22 cellular contexts compared by ENCODE assay signal in genomic region chr6:168156742-168157265, GRCh38.
DNase-seq lines count a peak whose midpoint lies in the region; ATAC-seq and TF ChIP-seq lines count a peak whose summit lies in the region.
"Had no signal": no experiment of that assay in that cellular context is flagged by ENCODE, and none has a peak within 500 bp of the region (broad histone marks: within the 10 kb centered on the region; RNA-seq: fewer than 3 reads in every experiment).

No MANE protein-coding gene starts in this region.

- H3K79me1 ChIP-seq in mesenchymal stem cell (replicated peaks; ENCODE audit: low read length, poor library complexity, severe bottlenecking), result no peaks in the 10 kb centered on the region

- H3K36me3 ChIP-seq in mesenchymal stem cell (ENCODE audit: control insufficient read depth in 1 of 2, insufficient read depth in 2 of 2, low read depth in 1 of 2, low read length in 2 of 2), result no peaks in the 10 kb centered on the region
- H3K36me3 ChIP-seq in smooth muscle cell (ENCODE audit: low read depth), result no peaks in the 10 kb centered on the region
- H3K36me3 ChIP-seq: BE2C, gastrocnemius medialis, right lobe of liver, SJCRH30 had no signal

- peak overlapping the region; percentile 87 to 98 for H3K18ac ChIP-seq in mesenchymal stem cell (ENCODE audit: low read depth in 1 of 2, low read length in 2 of 2)

- H3K27ac Mint-ChIP-seq in HFFc6 (peak overlapping the region; percentile 70; the same call in 1 of the 2 replicates), brain (peak overlapping the region in 3 of 5 experiments; percentile 90 to 96 (median 94))
- no peak overlapping the region for H3K27ac Mint-ChIP-seq in activated CD4-positive, alpha-beta T cell treated with anti-CD3 and anti-CD28 coated beads, Interleukin-2, amount 10 ng/mL, durations not matched to agents 7 days and 5 days
- H3K27ac Mint-ChIP-seq: activated naive CD8-positive, alpha-beta T cell; T-helper 17 cell; WTC11 had no signal

- H3K9me3 Mint-ChIP-seq in HFFc6, result peaks cover 4% of the 10 kb centered on the region; the same call in 1 of the 2 replicates
- peaks cover 0 to 7% (median 0%) of the 10 kb centered on the region in 5 experiments for H3K9me3 Mint-ChIP-seq in brain
- no peaks in the 10 kb centered on the region for H3K9me3 Mint-ChIP-seq in activated CD4-positive, alpha-beta T cell treated with anti-CD3 and anti-CD28 coated beads, Interleukin-2, amount 10 ng/mL, durations not matched to agents 7 days and 5 days
- H3K9me3 Mint-ChIP-seq: WTC11 had no signal

- peaks cover 0 to 5% of the 10 kb centered on the region in 2 experiments for H3K27me3 ChIP-seq in mesenchymal stem cell (ENCODE audit: control insufficient read depth in 1 of 2, insufficient read depth in 1 of 2, low read length in 2 of 2)
- no peaks in the 10 kb centered on the region for H3K27me3 ChIP-seq in smooth muscle cell (ENCODE audit: low read depth)
- H3K27me3 ChIP-seq: BE2C, right lobe of liver had no signal

- peak overlapping the region; percentile 75 for H2BK5ac ChIP-seq in mesenchymal stem cell (ENCODE audit: low read depth, low read length, poor library complexity, severe bottlenecking)

- peak overlapping the region in 1 of 2 experiments; percentile 43 for H3K23ac ChIP-seq in mesenchymal stem cell (ENCODE audit: low read length in 2 of 2)

- peaks cover 36% of the 10 kb centered on the region for H3K4me1 ChIP-seq in mesenchymal stem cell (ENCODE audit: control insufficient read depth, insufficient read depth, low read depth, low read length)
- H3K4me1 ChIP-seq in smooth muscle cell (ENCODE audit: low read depth), result peaks cover 16% of the 10 kb centered on the region
- H3K4me1 ChIP-seq: right lobe of liver, SJCRH30 had no signal

- H2BK12ac ChIP-seq in mesenchymal stem cell (ENCODE audit: low read length in 2 of 2), result peak overlapping the region; percentile 92 to 96

- H4K20me1 ChIP-seq in smooth muscle cell (ENCODE audit: low read depth), result no peaks in the 10 kb centered on the region

- H2AFZ ChIP-seq in mesenchymal stem cell (ENCODE audit: low read depth, low read length) (no peak overlapping the region), smooth muscle cell (ENCODE audit: low read depth) (no peak overlapping the region)
- H2AFZ ChIP-seq: PC-9 had no signal

- H3K4me2 ChIP-seq in mesenchymal stem cell (ENCODE audit: low read length, poor library complexity, severe bottlenecking) (no peak overlapping the region), smooth muscle cell (peak overlapping the region; percentile 85)
- H3K4me2 ChIP-seq: PC-9 had no signal

- ATAC-seq in HG03378 (IDR thresholded peaks at IDR 0.05; ENCODE audit: unreplicated experiment), result no peak
- ATAC-seq: T-helper 17 cell had no signal

- H3K27me3 Mint-ChIP-seq in HFFc6 (ENCODE audit: insufficient read depth), result peaks cover 6% of the 10 kb centered on the region
- H3K27me3 Mint-ChIP-seq in brain, result peaks cover 16% of the 10 kb centered on the region
- H3K27me3 Mint-ChIP-seq in activated CD4-positive, alpha-beta T cell treated with anti-CD3 and anti-CD28 coated beads, Interleukin-2, amount 10 ng/mL, durations not matched to agents 7 days and 5 days, result peaks cover 2% of the 10 kb centered on the region
- H3K27me3 Mint-ChIP-seq: IgD-negative memory B cell had no signal

- H4K8ac ChIP-seq in mesenchymal stem cell (ENCODE audit: low read length), result peak overlapping the region; percentile 80

- no peaks in the 10 kb centered on the region for H3K79me2 ChIP-seq in smooth muscle cell (ENCODE audit: low read depth)

- peak overlapping the region; percentile 82 for H3K27ac ChIP-seq in mesenchymal stem cell (ENCODE audit: low read length, poor library complexity, severe bottlenecking)
- H3K27ac ChIP-seq in smooth muscle cell (ENCODE audit: low read depth), result peak overlapping the region; percentile 96
- H3K27ac ChIP-seq: coronary artery, gastrocnemius medialis, PC-9, right lobe of liver, SJCRH30 had no signal

- H4K91ac ChIP-seq in mesenchymal stem cell (ENCODE audit: low read length), result peak overlapping the region; percentile 95

- H2AK5ac ChIP-seq in mesenchymal stem cell (ENCODE audit: low read length, severe bottlenecking), result peak overlapping the region; percentile 40

- H3K14ac ChIP-seq in mesenchymal stem cell (ENCODE audit: low read length in 2 of 2), result peak overlapping the region in 1 of 2 experiments; percentile 89

- no peak for TF ChIP-seq CTCF in HFFc6 (IDR thresholded peaks at IDR 0.05)
- no peak for TF ChIP-seq CTCF in brain (conservative IDR thresholded peaks at IDR 0.05)
- TF ChIP-seq CTCF in smooth muscle cell (IDR thresholded peaks at IDR 0.05; ENCODE audit: borderline replicate concordance, insufficient read depth, poor library complexity, severe bottlenecking), result no peak

- H3K4me1 Mint-ChIP-seq in HFFc6 (ENCODE audit: low read depth) (peaks cover 30% of the 10 kb centered on the region), brain (peaks cover 79% of the 10 kb centered on the region)
- H3K4me1 Mint-ChIP-seq in activated CD4-positive, alpha-beta T cell treated with anti-CD3 and anti-CD28 coated beads, Interleukin-2, amount 10 ng/mL, durations not matched to agents 7 days and 5 days, result no peaks in the 10 kb centered on the region
- H3K4me1 Mint-ChIP-seq: IgD-negative memory B cell, T-helper 17 cell had no signal

- WGBS in mesenchymal stem cell, result 46% methylated on average over 12 of the region's 12 CpGs
- 75% methylated on average over 11 of the region's 12 CpGs for WGBS in smooth muscle cell (ENCODE audit: low lambda C conversion rate)

- H3K9me3 ChIP-seq in mesenchymal stem cell (ENCODE audit: control insufficient read depth, low read length) (no peaks in the 10 kb centered on the region), smooth muscle cell (replicated peaks; ENCODE audit: low read depth) (no peaks in the 10 kb centered on the region)
- H3K9me3 ChIP-seq: BE2C, Caco-2, gastrocnemius medialis, right lobe of liver, SJCRH30 had no signal

- DNase-seq in HFFc6 (no peak), mesenchymal stem cell (peak; percentile 65), smooth muscle cell (lab: John Stamatoyannopoulos, UW; ENCODE audit: unreplicated experiment) (no peak)
- no peak for DNase-seq in stimulated activated CD4-positive, alpha-beta T cell treated with anti-CD3 and anti-CD28 coated beads, Interleukin-2, amount 100 ng/mL, for 48 hours
- DNase-seq in activated CD4-positive, alpha-beta T cell treated with anti-CD3 and anti-CD28 coated beads, Interleukin-2, amount 10 ng/mL, durations not matched to agents 7 days and 5 days, result no peak
- DNase-seq: BE2C; Caco-2; gastrocnemius medialis; GOT3; MM.1S; nucleus accumbens; PC-9; right lobe of liver; SJCRH30; stimulated activated naive CD4-positive, alpha-beta T cell; T-helper 17 cell had no signal

- peak overlapping the region; percentile 76 for H3K4me3 Mint-ChIP-seq in HFFc6
- H3K4me3 Mint-ChIP-seq in brain, result no peak overlapping the region
- no peak overlapping the region for H3K4me3 Mint-ChIP-seq in activated CD4-positive, alpha-beta T cell treated with anti-CD3 and anti-CD28 coated beads, Interleukin-2, amount 10 ng/mL, durations not matched to agents 7 days and 5 days
- H3K4me3 Mint-ChIP-seq: activated naive CD8-positive, alpha-beta T cell; IgD-negative memory B cell; WTC11 had no signal

- POLR2A ChIA-PET in activated CD4-positive, alpha-beta T cell treated with anti-CD3 and anti-CD28 coated beads, Interleukin-2, amount 10 ng/mL, durations not matched to agents 7 days and 5 days (lab: Charles Lee), result no interaction called here

- H2BK15ac ChIP-seq in mesenchymal stem cell (ENCODE audit: low read depth, poor library complexity, severe bottlenecking), result peak overlapping the region; percentile 92

- CTCF ChIA-PET in activated CD4-positive, alpha-beta T cell treated with anti-CD3 and anti-CD28 coated beads, Interleukin-2, amount 10 ng/mL, durations not matched to agents 7 days and 5 days (lab: Charles Lee), result no interaction called here

- peaks cover 4% of the 10 kb centered on the region for H3F3A ChIP-seq in smooth muscle cell (ENCODE audit: low read depth)

- peak overlapping the region; percentile 49 for H2BK120ac ChIP-seq in mesenchymal stem cell (ENCODE audit: low read depth, low read length)

- no peaks in the 10 kb centered on the region for H3K36me3 Mint-ChIP-seq in HFFc6 (ENCODE audit: low read depth)
- no peaks in the 10 kb centered on the region for H3K36me3 Mint-ChIP-seq in brain
- no peaks in the 10 kb centered on the region for H3K36me3 Mint-ChIP-seq in activated CD4-positive, alpha-beta T cell treated with anti-CD3 and anti-CD28 coated beads, Interleukin-2, amount 10 ng/mL, durations not matched to agents 7 days and 5 days (ENCODE audit: low read depth)
- H3K36me3 Mint-ChIP-seq: activated naive CD8-positive, alpha-beta T cell; IgD-negative memory B cell; WTC11 had no signal

- H3K9ac ChIP-seq in mesenchymal stem cell (ENCODE audit: low read length) (peak overlapping the region; percentile 64), smooth muscle cell (ENCODE audit: low read depth) (peak overlapping the region; percentile 79)

- H3K4me3 ChIP-seq in mesenchymal stem cell (ENCODE audit: insufficient read depth in 1 of 2, low read depth in 1 of 2, low read length in 2 of 2) (peak overlapping the region in 1 of 2 experiments; percentile 32), smooth muscle cell (no peak overlapping the region)
- H3K4me3 ChIP-seq: coronary artery, gastrocnemius medialis, PC-9, right lobe of liver, SJCRH30 had no signal

- peak overlapping the region; percentile 2 to 79 for H3K4ac ChIP-seq in mesenchymal stem cell (ENCODE audit: low read depth in 1 of 2, low read length in 2 of 2)
